14 cellular contexts compared by ENCODE assay signal in genomic region chr10:68790476-68790875, GRCh38. TPM values are rescaled to one million over a fixed set of nuclear protein-coding genes. Genes with fewer than 3 reads are reported as not detected.
DNase-seq lines count a peak whose midpoint lies in the region.
"Had no signal": no experiment of that assay in that cellular context is flagged by ENCODE, and none has a peak within 500 bp of the region (broad histone marks: within the 10 kb centered on the region; RNA-seq: fewer than 3 reads in every experiment).

No MANE protein-coding gene starts in this region.

- H3K4me1 Mint-ChIP-seq in activated CD4-positive, alpha-beta memory T cell treated with anti-CD3 and anti-CD28 coated beads for 36 hours (ENCODE audit: low read depth) = peaks cover 8% of the 10 kb centered on the region
- H3K4me1 Mint-ChIP-seq in activated CD4-positive, alpha-beta memory T cell treated with anti-CD3 and anti-CD28 coated beads, Interleukin-2, amount 10 ng/mL, durations not matched to agents 7 days and 5 days = peaks cover 7% of the 10 kb centered on the region
- H3K4me1 Mint-ChIP-seq in activated naive CD4-positive, alpha-beta T cell treated with anti-CD3 and anti-CD28 coated beads, Interleukin-2, amount 10 ng/mL, durations not matched to agents 7 days and 5 days = no peaks in the 10 kb centered on the region
- H3K4me1 Mint-ChIP-seq: B cell had no signal

- peaks cover 31% of the 10 kb centered on the region for H3K36me3 Mint-ChIP-seq in activated CD4-positive, alpha-beta memory T cell treated with anti-CD3 and anti-CD28 coated beads for 36 hours
- H3K36me3 Mint-ChIP-seq in activated CD4-positive, alpha-beta memory T cell treated with anti-CD3 and anti-CD28 coated beads, Interleukin-2, amount 10 ng/mL, durations not matched to agents 7 days and 5 days (ENCODE audit: low read depth) = peaks cover 52% of the 10 kb centered on the region
- H3K36me3 Mint-ChIP-seq in activated naive CD4-positive, alpha-beta T cell treated with anti-CD3 and anti-CD28 coated beads, Interleukin-2, amount 10 ng/mL, durations not matched to agents 7 days and 5 days = peaks cover 31% of the 10 kb centered on the region

- DNase-seq in activated CD4-positive, alpha-beta memory T cell treated with anti-CD3 and anti-CD28 coated beads for 36 hours = peak; percentile 12
- no peak for DNase-seq in activated CD4-positive, alpha-beta memory T cell treated with anti-CD3 and anti-CD28 coated beads, Interleukin-2, amount 10 ng/mL, durations not matched to agents 7 days and 5 days
- DNase-seq in islet precursor cell (peak; percentile 30), ureter (ENCODE audit: low spot score) (peak; percentile 15), NCI-H1092 (lab: John Stamatoyannopoulos, UW) (no peak)
- DNase-seq in activated naive CD4-positive, alpha-beta T cell treated with anti-CD3 and anti-CD28 coated beads, Interleukin-2, amount 10 ng/mL, durations not matched to agents 7 days and 5 days = no peak
- DNase-seq: AML-193; Caco-2; Calu3; CD4-positive, alpha-beta T cell; CD8-positive, alpha-beta T cell; DMS79 treated with DMSO at 0.1 percent for 48 hours; GF-D8 had no signal

- intact Hi-C loops in activated CD4-positive, alpha-beta memory T cell treated with anti-CD3 and anti-CD28 coated beads for 36 hours (cut with micrococcal nuclease) = loop anchor here (10.0 kb wide), 1 partner anchor 104 kb away; no protein-coding TSS in a partner anchor

- POLR2A ChIA-PET in activated CD4-positive, alpha-beta memory T cell treated with anti-CD3 and anti-CD28 coated beads for 36 hours (lab: Charles Lee) = no interaction called here
- POLR2A ChIA-PET in activated CD4-positive, alpha-beta memory T cell treated with anti-CD3 and anti-CD28 coated beads, Interleukin-2, amount 10 ng/mL, durations not matched to agents 7 days and 5 days (lab: Charles Lee) = no interaction called here

- H3K9me3 Mint-ChIP-seq in activated CD4-positive, alpha-beta memory T cell treated with anti-CD3 and anti-CD28 coated beads for 36 hours = no peaks in the 10 kb centered on the region
- no peaks in the 10 kb centered on the region for H3K9me3 Mint-ChIP-seq in activated CD4-positive, alpha-beta memory T cell treated with anti-CD3 and anti-CD28 coated beads, Interleukin-2, amount 10 ng/mL, durations not matched to agents 7 days and 5 days
- no peaks in the 10 kb centered on the region for H3K9me3 Mint-ChIP-seq in activated naive CD4-positive, alpha-beta T cell treated with anti-CD3 and anti-CD28 coated beads, Interleukin-2, amount 10 ng/mL, durations not matched to agents 7 days and 5 days
- H3K9me3 Mint-ChIP-seq: CD4-positive, alpha-beta T cell; CD8-positive, alpha-beta T cell had no signal

- no peaks in the 10 kb centered on the region for H3K27me3 Mint-ChIP-seq in activated CD4-positive, alpha-beta memory T cell treated with anti-CD3 and anti-CD28 coated beads for 36 hours
- H3K27me3 Mint-ChIP-seq in activated CD4-positive, alpha-beta memory T cell treated with anti-CD3 and anti-CD28 coated beads, Interleukin-2, amount 10 ng/mL, durations not matched to agents 7 days and 5 days = no peaks in the 10 kb centered on the region
- H3K27me3 Mint-ChIP-seq in activated naive CD4-positive, alpha-beta T cell treated with anti-CD3 and anti-CD28 coated beads, Interleukin-2, amount 10 ng/mL, durations not matched to agents 7 days and 5 days = no peaks in the 10 kb centered on the region
- H3K27me3 Mint-ChIP-seq: B cell; CD4-positive, alpha-beta T cell had no signal

- no peak overlapping the region for H3K4me3 Mint-ChIP-seq in activated CD4-positive, alpha-beta memory T cell treated with anti-CD3 and anti-CD28 coated beads for 36 hours
- no peak overlapping the region for H3K4me3 Mint-ChIP-seq in activated CD4-positive, alpha-beta memory T cell treated with anti-CD3 and anti-CD28 coated beads, Interleukin-2, amount 10 ng/mL, durations not matched to agents 7 days and 5 days
- no peak overlapping the region for H3K4me3 Mint-ChIP-seq in activated naive CD4-positive, alpha-beta T cell treated with anti-CD3 and anti-CD28 coated beads, Interleukin-2, amount 10 ng/mL, durations not matched to agents 7 days and 5 days
- H3K4me3 Mint-ChIP-seq: B cell; CD4-positive, alpha-beta T cell; CD8-positive, alpha-beta T cell had no signal

- no peak overlapping the region for H3K27ac Mint-ChIP-seq in activated CD4-positive, alpha-beta memory T cell treated with anti-CD3 and anti-CD28 coated beads for 36 hours
- H3K27ac Mint-ChIP-seq in activated CD4-positive, alpha-beta memory T cell treated with anti-CD3 and anti-CD28 coated beads, Interleukin-2, amount 10 ng/mL, durations not matched to agents 7 days and 5 days = no peak overlapping the region
- H3K27ac Mint-ChIP-seq in activated naive CD4-positive, alpha-beta T cell treated with anti-CD3 and anti-CD28 coated beads, Interleukin-2, amount 10 ng/mL, durations not matched to agents 7 days and 5 days = no peak overlapping the region
- H3K27ac Mint-ChIP-seq: B cell; CD4-positive, alpha-beta T cell; CD8-positive, alpha-beta T cell had no signal

- CTCF ChIA-PET in activated CD4-positive, alpha-beta memory T cell treated with anti-CD3 and anti-CD28 coated beads for 36 hours (lab: Charles Lee) = interaction anchor here (1.6 kb wide), 1 partner anchor 38 kb away, joined by 4 read pairs; no protein-coding TSS in a partner anchor
- CTCF ChIA-PET in activated CD4-positive, alpha-beta memory T cell treated with anti-CD3 and anti-CD28 coated beads, Interleukin-2, amount 10 ng/mL, durations not matched to agents 7 days and 5 days (lab: Charles Lee) = no interaction called here
- CTCF ChIA-PET in activated naive CD4-positive, alpha-beta T cell treated with anti-CD3 and anti-CD28 coated beads, Interleukin-2, amount 10 ng/mL, durations not matched to agents 7 days and 5 days (lab: Charles Lee) = no interaction called here

RNA-seq across cellular contexts. Expression of gene STOX1, which starts 36.9 kb away (rescaled TPM):
- total RNA-seq in activated CD4-positive, alpha-beta memory T cell treated with anti-CD3 and anti-CD28 coated beads for 36 hours = under 1 TPM; 0.29 to 0.36 TPM
- total RNA-seq in activated CD4-positive, alpha-beta memory T cell treated with anti-CD3 and anti-CD28 coated beads, Interleukin-2, amount 10 ng/mL, durations not matched to agents 7 days and 5 days = under 1 TPM; 0.50 to 0.60 TPM
- 1.1 TPM for total RNA-seq in ureter

Comparison
In these comparisons a context has a peak if more than half of its experiments do, and no peak if none do; other contexts are left out.
1. DNase-seq: peak in activated CD4-positive, alpha-beta memory T cell treated with anti-CD3 and anti-CD28 coated beads for 36 hours (single experiment), islet precursor cell (single experiment) and ureter (single experiment); none in activated CD4-positive, alpha-beta memory T cell treated with anti-CD3 and anti-CD28 coated beads, Interleukin-2, amount 10 ng/mL, durations not matched to agents 7 days and 5 days (single experiment), activated naive CD4-positive, alpha-beta T cell treated with anti-CD3 and anti-CD28 coated beads, Interleukin-2, amount 10 ng/mL, durations not matched to agents 7 days and 5 days (single experiment) and NCI-H1092 (single experiment).